ENCODE assay signal across 8 cellular contexts in genomic region chr16:75109732-75110243, GRCh38. TPM values are rescaled to one million over a fixed set of nuclear protein-coding genes. Genes with fewer than 3 reads are reported as not detected.
DNase-seq lines count a peak whose midpoint lies in the region; ATAC-seq and TF ChIP-seq lines count a peak whose summit lies in the region.

No MANE protein-coding gene starts in this region.

- intact Hi-C loops in body of pancreas (cut with DNase I), result loop anchor here (10.0 kb wide), 1 partner anchor 405 kb away; the partner anchor contains the start of gene MLKL
- intact Hi-C loops in aorta (cut with DNase I), result loop anchor here (5.0 to 10.0 kb wide), 2 partner anchors 62 to 65 kb away; no protein-coding TSS in a partner anchor

- H3K36me3 ChIP-seq in body of pancreas (replicated peaks in 1 of 2; ENCODE audit: insufficient read depth in 1 of 2, low read depth in 2 of 2), result no peaks in the 10 kb centered on the region
- no peaks in the 10 kb centered on the region for H3K36me3 ChIP-seq in aorta (ENCODE audit: control insufficient read depth in 1 of 2, insufficient read depth in 2 of 2, low read length in 1 of 2)
- H3K36me3 ChIP-seq in SJCRH30, result no peaks in the 10 kb centered on the region

- peaks cover 36% of the 10 kb centered on the region for H3K4me1 ChIP-seq in body of pancreas
- peaks cover 0 to 3% of the 10 kb centered on the region in 2 donors for H3K4me1 ChIP-seq in aorta (ENCODE audit: control insufficient read depth in 1 of 2, insufficient read depth in 2 of 2, low read length in 2 of 2)
- peaks cover 8% of the 10 kb centered on the region for H3K4me1 ChIP-seq in SJCRH30

- DNase-seq in DMS 273 (lab: John Stamatoyannopoulos, UW; ENCODE audit: unreplicated experiment) (peak; percentile 87), NCI-H1092 (lab: John Stamatoyannopoulos, UW) (peak; percentile 56), body of pancreas (peak; percentile 34 to 65 (median 50)), mesothelial cell of epicardium (ENCODE audit: low spot score in 2 of 2, unreplicated experiment in 2 of 2) (no peak), aorta (peak in 1 of 2 donors; percentile 57), GM03348 (ENCODE audit: low spot score) (no peak), COR-L47 (lab: John Stamatoyannopoulos, UW) (no peak), SJCRH30 (no peak)

- no peak for TF ChIP-seq POLR2A in body of pancreas (IDR thresholded peaks at IDR 0.05)

- peak overlapping the region; percentile 58 to 85 (median 73) for H3K27ac ChIP-seq in body of pancreas
- H3K27ac ChIP-seq in aorta (ENCODE audit: low read depth in 1 of 2, low read length in 2 of 2), result peak overlapping the region; percentile 76 to 77
- H3K27ac ChIP-seq in SJCRH30, result no peak overlapping the region

- peaks cover 4% of the 10 kb centered on the region for H3K36me3 Mint-ChIP-seq in mesothelial cell of epicardium

- 33 to 34% methylated on average over 1 to 10 of the region's 10 CpGs for WGBS in body of pancreas, 2 donors
- 9 to 19% methylated on average over 10 of the region's 10 CpGs for WGBS in aorta, 2 donors

- ATAC-seq in body of pancreas, result no peak
- ATAC-seq in aorta (ENCODE audit: low FRiP score), result peak; percentile 46

- H3K4me1 Mint-ChIP-seq in mesothelial cell of epicardium, result peaks cover 23% of the 10 kb centered on the region

- H3K27me3 ChIP-seq in body of pancreas (no peaks in the 10 kb centered on the region), aorta (ENCODE audit: control insufficient read depth in 1 of 2, insufficient read depth in 2 of 2, low read length in 1 of 2) (no peaks in the 10 kb centered on the region), SJCRH30 (no peaks in the 10 kb centered on the region)

- TF ChIP-seq CTCF in body of pancreas (IDR thresholded peaks at IDR 0.05) (no peak), mesothelial cell of epicardium (IDR thresholded peaks at IDR 0.05; ENCODE audit: unreplicated experiment) (no peak)

- no peaks in the 10 kb centered on the region for H3K27me3 Mint-ChIP-seq in mesothelial cell of epicardium (ENCODE audit: low read depth)

- no peak overlapping the region for H3K4me3 ChIP-seq in body of pancreas
- no peak overlapping the region for H3K4me3 ChIP-seq in aorta (ENCODE audit: low read length in 2 of 2)
- no peak overlapping the region for H3K4me3 ChIP-seq in SJCRH30

- no peaks in the 10 kb centered on the region for H3K9me3 Mint-ChIP-seq in mesothelial cell of epicardium

- H3K4me3 Mint-ChIP-seq in mesothelial cell of epicardium, result no peak overlapping the region

- peak overlapping the region; percentile 80 for H3K27ac Mint-ChIP-seq in mesothelial cell of epicardium

- H3K9me3 ChIP-seq in body of pancreas (no peaks in the 10 kb centered on the region), aorta (ENCODE audit: control insufficient read depth, low read length) (no peaks in the 10 kb centered on the region), SJCRH30 (replicated peaks) (no peaks in the 10 kb centered on the region)

RNA-seq across cellular contexts. Expression of gene LDHD, which starts 6.8 kb away (rescaled TPM):
- total RNA-seq in body of pancreas, result 10 to 100 TPM; 27.7 to 28.3 TPM
- 0.65 to 0.86 TPM (median 0.66 TPM) in 3 replicates for total RNA-seq in mesothelial cell of epicardium
- 1 to 10 TPM; 5.5 to 5.6 TPM for total RNA-seq in aorta
- polyA plus RNA-seq in aorta, result 1 to 10 TPM; 5.6 to 6.8 TPM
- total RNA-seq in SJCRH30 (2014; rRNA removed; shearing (Covaris generic)), result 0.08 TPM in 1 of 2 replicates, not detected in the other

RNA-seq across cellular contexts. Expression of gene ZFP1, which starts 38.5 kb away (rescaled TPM):
- total RNA-seq in body of pancreas (1 to 10 TPM; 1.6 to 3.4 TPM), mesothelial cell of epicardium (21.8 to 22.3 TPM (median 21.8 TPM) in 3 replicates), aorta (10 to 100 TPM; 13.1 to 19.2 TPM)
- 1 to 10 TPM; 3.9 to 6.3 TPM for polyA plus RNA-seq in aorta
- total RNA-seq in SJCRH30 (2014; rRNA removed; shearing (Covaris generic)), result 8.4 and 10.9 TPM in 2 replicates

Comparison
In these comparisons a context has a peak if more than half of its experiments do, and no peak if none do; other contexts are left out.
1. DNase-seq: peak in DMS 273 (single experiment), NCI-H1092 (single experiment) and body of pancreas (4 of 4); none in mesothelial cell of epicardium (0 of 2), GM03348 (single experiment), COR-L47 (single experiment) and SJCRH30 (0 of 2).
2. RNA of gene LDHD, which starts 6.8 kb away (total RNA-seq): 27.7 to 28.3 TPM in body of pancreas; 5.5 to 5.6 TPM in aorta, 0.65 to 0.86 TPM in mesothelial cell of epicardium and 0.08 TPM in SJCRH30; every median in the first group is over 4 times any median in the second.